ENCODE assay signal across 20 cellular contexts in the genomic region with DNA sequence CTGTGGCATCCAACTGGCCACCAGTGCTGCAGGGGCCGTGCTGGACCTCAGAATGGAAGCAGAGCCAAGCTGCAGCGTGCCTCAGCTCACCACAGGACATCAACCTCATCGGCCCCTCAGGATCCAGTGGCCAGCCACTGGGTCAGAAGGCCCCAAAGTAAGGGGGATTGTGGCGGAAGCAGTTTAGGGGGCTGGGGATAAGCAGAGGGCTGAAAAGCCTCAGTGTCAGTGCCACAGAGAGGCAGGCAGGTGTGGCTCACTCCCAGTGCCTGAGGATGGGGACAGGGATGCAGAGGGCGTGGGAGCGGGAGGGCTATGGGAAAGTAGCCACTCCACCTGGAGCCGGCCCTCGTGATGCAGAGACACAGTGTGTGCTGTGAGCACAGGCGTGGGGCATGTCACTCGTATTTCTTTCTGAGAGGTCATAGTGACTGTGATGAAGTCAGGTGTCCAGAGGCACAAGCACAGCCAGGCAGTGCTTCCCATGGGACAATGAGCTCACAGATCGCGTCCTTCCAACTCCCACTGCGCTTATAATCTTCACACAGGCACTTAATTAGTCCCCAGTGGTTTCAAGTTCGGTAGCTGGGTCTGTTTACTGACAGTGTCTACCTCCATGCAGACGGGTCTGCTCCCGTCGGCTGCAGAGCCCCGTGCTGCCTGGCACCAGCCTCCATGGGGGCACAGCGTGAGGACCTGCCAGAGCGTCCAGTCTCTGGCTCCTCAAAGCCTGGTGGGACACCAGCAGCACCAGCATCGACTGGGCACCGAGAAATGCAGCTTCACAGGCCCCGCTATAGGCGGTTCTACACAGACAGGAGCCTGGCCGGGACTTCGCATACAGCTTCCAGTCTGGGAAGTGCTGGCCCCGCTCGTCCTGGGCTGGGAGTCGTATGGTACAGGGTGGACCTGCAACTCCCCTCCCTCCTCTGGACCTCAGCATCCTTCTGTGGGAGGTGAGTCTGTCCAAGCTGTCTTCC. TPM values are rescaled to one million over a fixed set of nuclear protein-coding genes. Genes with fewer than 3 reads are reported as not detected.
DNase-seq lines count a peak whose midpoint lies in the region; ATAC-seq and TF ChIP-seq lines count a peak whose summit lies in the region.
"Had no signal": no experiment of that assay in that cellular context is flagged by ENCODE, and none has a peak within 500 bp of the region (broad histone marks: within the 10 kb centered on the region; RNA-seq: fewer than 3 reads in every experiment).

No MANE protein-coding gene starts in this region.

- H2BK12ac ChIP-seq in neuronal stem cell (ENCODE audit: low read length) = no peak overlapping the region

- no peak overlapping the region for H4K8ac ChIP-seq in neuronal stem cell (ENCODE audit: low read depth, low read length)

- no peak overlapping the region for H4K91ac ChIP-seq in neuronal stem cell (ENCODE audit: low read depth, low read length, poor library complexity)

- no peak for ATAC-seq in gastrocnemius medialis
- no peak for ATAC-seq in T-cell (replicated peaks in 1 of 4)

- no peak overlapping the region for H3K4ac ChIP-seq in neuronal stem cell (ENCODE audit: low read length)

- H3K14ac ChIP-seq in neuronal stem cell (ENCODE audit: low read length) = no peak overlapping the region

- no peak for TF ChIP-seq CTCF in NB4 (IDR thresholded peaks at IDR 0.05; ENCODE audit: low read depth, low read length)
- no peak for TF ChIP-seq CTCF in gastrocnemius medialis (IDR thresholded peaks at IDR 0.05 in 4 of 5, conservative IDR thresholded peaks at IDR 0.05 in 1 of 5)

- H2AFZ ChIP-seq in neuronal stem cell (ENCODE audit: low read length) = peak overlapping the region; percentile 82

- intact Hi-C loops in gastrocnemius medialis (cut with DNase I; ENCODE audit: low total_unique reads) = no loop called here

- no peaks in the 10 kb centered on the region for H3K36me3 Mint-ChIP-seq in T-cell
- H3K36me3 Mint-ChIP-seq: activated CD4-positive, alpha-beta memory T cell treated with anti-CD3 and anti-CD28 coated beads for 36 hours had no signal

- no CpG with 5 or more reads among the region's 29 CpGs for WGBS in neuronal stem cell (ENCODE audit: extremely low coverage in 2 of 2, insufficient read length in 2 of 2, insufficient replicate concordance in 1 of 2), 2 donors

- H3K4me1 Mint-ChIP-seq in T-cell = no peaks in the 10 kb centered on the region
- H3K4me1 Mint-ChIP-seq: activated naive CD8-positive, alpha-beta T cell treated with anti-CD3 and anti-CD28 coated beads, Interleukin-2, amount 50 U/mL, for 24 hours had no signal

- no peaks in the 10 kb centered on the region for H3K9me3 Mint-ChIP-seq in T-cell
- H3K9me3 Mint-ChIP-seq: activated CD4-positive, alpha-beta memory T cell treated with anti-CD3 and anti-CD28 coated beads for 36 hours; activated naive CD8-positive, alpha-beta T cell treated with anti-CD3 and anti-CD28 coated beads, Interleukin-2, amount 50 U/mL, for 24 hours; stimulated activated naive CD8-positive, alpha-beta T cell treated with anti-CD3 and anti-CD28 coated beads, Interleukin-15, Interleukin-2, amounts not matched to agents 100 ng/mL and 50 ng/mL, for 24 hours had no signal

- no peak overlapping the region for H3K4me3 ChIP-seq in NB4 (ENCODE audit: low read depth, low read length)
- H3K4me3 ChIP-seq in neuronal stem cell (ENCODE audit: low read length in 2 of 2) = peak overlapping the region in 1 of 2 donors; percentile 15
- no peak overlapping the region for H3K4me3 ChIP-seq in gastrocnemius medialis
- H3K4me3 ChIP-seq: esophagus squamous epithelium, thyroid gland had no signal

- H3K27ac Mint-ChIP-seq in T-cell = no peak overlapping the region
- H3K27ac Mint-ChIP-seq: activated CD4-positive, alpha-beta memory T cell treated with anti-CD3 and anti-CD28 coated beads for 36 hours; activated naive CD8-positive, alpha-beta T cell treated with anti-CD3 and anti-CD28 coated beads, Interleukin-2, amount 50 U/mL, for 24 hours; stimulated activated naive CD8-positive, alpha-beta T cell treated with anti-CD3 and anti-CD28 coated beads, Interleukin-15, Interleukin-2, amounts not matched to agents 100 ng/mL and 50 ng/mL, for 24 hours had no signal

- H3K4me1 ChIP-seq in neuronal stem cell (ENCODE audit: control insufficient read depth in 2 of 2, insufficient read depth in 1 of 2, low read depth in 1 of 2, low read length in 2 of 2) (peaks cover 5 to 16% of the 10 kb centered on the region in 2 donors), gastrocnemius medialis (peaks cover 0 to 9% of the 10 kb centered on the region in 2 donors)
- H3K4me1 ChIP-seq: thyroid gland had no signal

- H2BK120ac ChIP-seq in neuronal stem cell (ENCODE audit: low read depth, low read length) = no peak overlapping the region

- H3K27me3 ChIP-seq in neuronal stem cell (ENCODE audit: control insufficient read depth in 3 of 3, insufficient read depth in 3 of 3, low read depth in 1 of 3, low read length in 3 of 3) (no peaks in the 10 kb centered on the region), gastrocnemius medialis (no peaks in the 10 kb centered on the region)
- H3K27me3 ChIP-seq: thyroid gland had no signal

- H3K27ac ChIP-seq in neuronal stem cell (replicated peaks; ENCODE audit: low read length) = no peak overlapping the region
- H3K27ac ChIP-seq in gastrocnemius medialis = no peak overlapping the region
- H3K27ac ChIP-seq: esophagus squamous epithelium, thyroid gland had no signal

- H3K36me3 ChIP-seq in neuronal stem cell (replicated peaks in 1 of 2; ENCODE audit: control insufficient read depth in 2 of 2, insufficient read depth in 2 of 2, low read length in 2 of 2) = no peaks in the 10 kb centered on the region
- no peaks in the 10 kb centered on the region for H3K36me3 ChIP-seq in gastrocnemius medialis
- H3K36me3 ChIP-seq: esophagus squamous epithelium, thyroid gland had no signal

- no peak overlapping the region for H3K4me3 Mint-ChIP-seq in T-cell
- H3K4me3 Mint-ChIP-seq: activated CD4-positive, alpha-beta memory T cell treated with anti-CD3 and anti-CD28 coated beads for 36 hours; activated naive CD8-positive, alpha-beta T cell treated with anti-CD3 and anti-CD28 coated beads, Interleukin-2, amount 50 U/mL, for 24 hours; stimulated activated naive CD8-positive, alpha-beta T cell treated with anti-CD3 and anti-CD28 coated beads, Interleukin-15, Interleukin-2, amounts not matched to agents 100 ng/mL and 50 ng/mL, for 24 hours had no signal

- DNase-seq in DMS79 treated with DMSO at 0.1 percent for 48 hours (lab: John Stamatoyannopoulos, UW) = peak; percentile 21
- DNase-seq in DMS79 (lab: John Stamatoyannopoulos, UW) = no peak
- DNase-seq in NB4 (ENCODE audit: low read depth) = peak; percentile 58
- DNase-seq in SK-N-DZ (ENCODE audit: low spot score) = peak; percentile 27
- DNase-seq in neuronal stem cell (ENCODE audit: low spot score) = no peak
- no peak for DNase-seq in gastrocnemius medialis
- DNase-seq in cerebellum (ENCODE audit: low spot score) = no peak
- no peak for DNase-seq in T-cell
- DNase-seq: activated CD4-positive, alpha-beta memory T cell treated with anti-CD3 and anti-CD28 coated beads for 36 hours; activated gamma-delta T cell; activated naive CD8-positive, alpha-beta T cell treated with anti-CD3 and anti-CD28 coated beads, Interleukin-2, amount 50 U/mL, for 24 hours; esophagus squamous epithelium; GOT3; MM.1S; T-helper 9 cell; thyroid gland had no signal

- no peaks in the 10 kb centered on the region for H3K79me1 ChIP-seq in neuronal stem cell (ENCODE audit: low read depth, low read length)

- no peak overlapping the region for H2BK15ac ChIP-seq in neuronal stem cell (ENCODE audit: low read length)

- peak overlapping the region; percentile 25 for H2AK5ac ChIP-seq in neuronal stem cell (ENCODE audit: low read depth, low read length)

- POLR2A ChIA-PET in T-cell (lab: Charles Lee) = no interaction called here

- no peak overlapping the region for H3K9ac ChIP-seq in neuronal stem cell (ENCODE audit: low read depth, low read length, poor library complexity)

- no peak overlapping the region for H2BK5ac ChIP-seq in neuronal stem cell (ENCODE audit: low read length)

- TF ChIP-seq POLR2A in NB4 (IDR thresholded peaks at IDR 0.05; ENCODE audit: extremely low read depth, insufficient read length) (no peak), gastrocnemius medialis (IDR thresholded peaks at IDR 0.05) (no peak)

- peak overlapping the region; percentile 76 for H3K23ac ChIP-seq in neuronal stem cell (ENCODE audit: low read depth, low read length, poor library complexity)

- in situ Hi-C loops in gastrocnemius medialis (cut with MboI; ENCODE audit: low sequenced_read_pairs in 4 of 4) = no loop called here

- peaks cover 0 to 10% of the 10 kb centered on the region in 2 donors for H3K9me3 ChIP-seq in neuronal stem cell (replicated peaks in 1 of 2; ENCODE audit: control insufficient read depth in 2 of 2, insufficient read depth in 1 of 2, low read depth in 1 of 2, low read length in 2 of 2)
- H3K9me3 ChIP-seq in gastrocnemius medialis = no peaks in the 10 kb centered on the region
- H3K9me3 ChIP-seq: esophagus squamous epithelium, thyroid gland had no signal

- H3K27me3 Mint-ChIP-seq in T-cell = peaks cover 31 to 62% of the 10 kb centered on the region in 2 donors

- CTCF ChIA-PET in T-cell (lab: Charles Lee) = interaction anchor here in 1 of 2 donors (0.6 kb wide), 1 partner anchor 149 kb away, joined by 3 read pairs; no protein-coding TSS in a partner anchor

- no peak overlapping the region for H3K4me2 ChIP-seq in neuronal stem cell (ENCODE audit: insufficient read depth, low read length, poor library complexity, severe bottlenecking)

- peak overlapping the region; percentile 35 for H3K18ac ChIP-seq in neuronal stem cell (ENCODE audit: low read length)

RNA-seq across cellular contexts. Expression of a gene that starts 42.9 kb away (rescaled TPM):
- polyA plus RNA-seq in SK-N-DZ (2014; cell fraction: cytosol; rRNA removed) = not detected in 2 replicates
- polyA plus RNA-seq in SK-N-DZ (2014; cell fraction: nucleus; rRNA removed) = not detected in 2 replicates
- not detected for polyA plus RNA-seq in neuronal stem cell (2013, experiment 1 of 2)
- polyA plus RNA-seq in neuronal stem cell (2013, experiment 2 of 2) = not detected
- total RNA-seq in gastrocnemius medialis (under 1 TPM in 1 of 4 donors, not detected in 3; 0.25 TPM), cerebellum (19.4 TPM), T-cell (not detected)
- total RNA-seq: A172; activated CD4-positive, alpha-beta memory T cell treated with anti-CD3 and anti-CD28 coated beads for 36 hours; esophagus squamous epithelium; lower leg skin; NCI-H460; thyroid gland had no signal

RNA-seq across cellular contexts. Expression of a gene that starts 55.2 kb away (rescaled TPM):
- 18.6 and 21.3 TPM in 2 replicates for polyA plus RNA-seq in SK-N-DZ (2014; cell fraction: cytosol; rRNA removed)
- 39.5 and 67.1 TPM in 2 replicates for polyA plus RNA-seq in SK-N-DZ (2014; cell fraction: nucleus; rRNA removed)
- polyA plus RNA-seq in neuronal stem cell (2013, experiment 1 of 2) = 39.8 TPM
- 40.0 TPM for polyA plus RNA-seq in neuronal stem cell (2013, experiment 2 of 2)
- 10 to 100 TPM; 16.6 to 30.0 (median 28.1) TPM for total RNA-seq in gastrocnemius medialis
- total RNA-seq in cerebellum = 61.8 TPM
- total RNA-seq in T-cell = 100 to 1,000 TPM; 157 to 180 (median 170) TPM

Comparison
In these comparisons a context has a peak if more than half of its experiments do, and no peak if none do; other contexts are left out.
1. DNase-seq: peak in DMS79 treated with DMSO at 0.1 percent for 48 hours (single experiment), NB4 (single experiment) and SK-N-DZ (single experiment); none in DMS79 (single experiment), neuronal stem cell (single experiment), gastrocnemius medialis (0 of 2), cerebellum (single experiment) and T-cell (0 of 34).
2. RNA of a gene that starts 42.9 kb away (total RNA-seq): 19.4 TPM in cerebellum (single experiment); 0.25 TPM in gastrocnemius medialis and not detected in T-cell; every median in the first group is over 10 times any median in the second.